20 cellular contexts compared by ENCODE assay signal in genomic region chr10:114729103-114729659, GRCh38.
"Had no signal": no experiment of that assay in that cellular context is flagged by ENCODE, and none has a peak within 500 bp of the region (broad histone marks: within the 10 kb centered on the region; RNA-seq: fewer than 3 reads in every experiment).

No MANE protein-coding gene starts in this region.

- H3K36me3 ChIP-seq: ascending aorta, brain microvascular endothelial cell, colonic mucosa, neutrophil, pancreas, sigmoid colon, stomach, uterus had no signal

- H3K27me3 ChIP-seq: ascending aorta, brain microvascular endothelial cell, colonic mucosa, pancreas, sigmoid colon, stomach, testis, uterus had no signal

- H3K4me3 ChIP-seq: ascending aorta, colonic mucosa, pancreas, sigmoid colon, smooth muscle cell, stomach, testis, uterus had no signal

- H3K4me1 ChIP-seq: ascending aorta, colonic mucosa, sigmoid colon, testis, uterus had no signal

- H3K9me3 ChIP-seq: ascending aorta, colonic mucosa, neutrophil, sigmoid colon, stomach, testis, uterus had no signal

- ATAC-seq: activated naive CD4-positive, alpha-beta T cell treated with anti-CD3 and anti-CD28 coated beads, Interleukin-2, amount 50 U/mL, for 72 hours; activated T-helper 17 cell treated with anti-CD3 and anti-CD28 coated beads, Interleukin-2, amount 50 U/mL, for 72 hours; pancreas; stimulated activated memory B cell treated with anti-CD40 and anti-IgM and Interleukin-4, amounts not matched to agents 10 μg/mL and 1 μg/mL and 100 μg/mL, for 72 hours; T-cell had no signal

- DNase-seq: activated T-cell treated with anti-CD3 and anti-CD28 coated beads, Interleukin-2, amount 50 U/mL, for 24 hours; brain microvascular endothelial cell; colonic mucosa; endodermal cell; hippocampal formation; mesenchymal stem cell; pancreas; sigmoid colon; stimulated activated CD4-positive, alpha-beta T cell treated with anti-CD3 and anti-CD28 coated beads, Interleukin-15, amount 100 ng/mL, for 24 hours; stomach; T-cell; testis; trophoblast cell; uterus had no signal

- H3K27ac ChIP-seq: ascending aorta, brain microvascular endothelial cell, colonic mucosa, neutrophil, pancreas, sigmoid colon, stomach, testis, uterus had no signal
